1 cellular context compared by ENCODE assay signal in the genomic region with DNA sequence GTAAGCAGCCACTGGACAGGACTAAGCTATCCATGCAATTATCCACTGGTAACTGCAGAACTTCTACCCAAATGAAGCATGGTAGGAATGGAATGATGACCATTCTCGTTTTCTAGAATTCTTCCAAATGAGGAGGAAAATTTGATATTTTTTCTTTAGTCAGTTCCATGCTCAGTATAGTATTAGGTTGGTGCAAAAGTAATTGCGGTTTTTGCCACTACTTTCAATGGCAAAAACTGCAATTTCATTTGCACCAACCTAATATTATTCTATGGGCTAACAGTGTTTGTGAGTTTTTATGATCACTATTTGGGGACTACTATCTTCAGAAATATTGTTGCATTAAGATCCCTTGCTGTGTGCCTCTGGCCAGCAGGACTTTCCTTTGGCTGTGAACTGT.
A peak's percentile ranks its signal among the peaks of the same experiment; 100 is the strongest.
TF ChIP-seq lines count a peak whose summit lies in the region.

No MANE protein-coding gene starts in this region.

TF ChIP-seq in HepG2, 621 proteins besides CTCF, POLR2A, EP300 and RAD21 (continued from another document):
- TF ChIP-seq, protein P1, sequence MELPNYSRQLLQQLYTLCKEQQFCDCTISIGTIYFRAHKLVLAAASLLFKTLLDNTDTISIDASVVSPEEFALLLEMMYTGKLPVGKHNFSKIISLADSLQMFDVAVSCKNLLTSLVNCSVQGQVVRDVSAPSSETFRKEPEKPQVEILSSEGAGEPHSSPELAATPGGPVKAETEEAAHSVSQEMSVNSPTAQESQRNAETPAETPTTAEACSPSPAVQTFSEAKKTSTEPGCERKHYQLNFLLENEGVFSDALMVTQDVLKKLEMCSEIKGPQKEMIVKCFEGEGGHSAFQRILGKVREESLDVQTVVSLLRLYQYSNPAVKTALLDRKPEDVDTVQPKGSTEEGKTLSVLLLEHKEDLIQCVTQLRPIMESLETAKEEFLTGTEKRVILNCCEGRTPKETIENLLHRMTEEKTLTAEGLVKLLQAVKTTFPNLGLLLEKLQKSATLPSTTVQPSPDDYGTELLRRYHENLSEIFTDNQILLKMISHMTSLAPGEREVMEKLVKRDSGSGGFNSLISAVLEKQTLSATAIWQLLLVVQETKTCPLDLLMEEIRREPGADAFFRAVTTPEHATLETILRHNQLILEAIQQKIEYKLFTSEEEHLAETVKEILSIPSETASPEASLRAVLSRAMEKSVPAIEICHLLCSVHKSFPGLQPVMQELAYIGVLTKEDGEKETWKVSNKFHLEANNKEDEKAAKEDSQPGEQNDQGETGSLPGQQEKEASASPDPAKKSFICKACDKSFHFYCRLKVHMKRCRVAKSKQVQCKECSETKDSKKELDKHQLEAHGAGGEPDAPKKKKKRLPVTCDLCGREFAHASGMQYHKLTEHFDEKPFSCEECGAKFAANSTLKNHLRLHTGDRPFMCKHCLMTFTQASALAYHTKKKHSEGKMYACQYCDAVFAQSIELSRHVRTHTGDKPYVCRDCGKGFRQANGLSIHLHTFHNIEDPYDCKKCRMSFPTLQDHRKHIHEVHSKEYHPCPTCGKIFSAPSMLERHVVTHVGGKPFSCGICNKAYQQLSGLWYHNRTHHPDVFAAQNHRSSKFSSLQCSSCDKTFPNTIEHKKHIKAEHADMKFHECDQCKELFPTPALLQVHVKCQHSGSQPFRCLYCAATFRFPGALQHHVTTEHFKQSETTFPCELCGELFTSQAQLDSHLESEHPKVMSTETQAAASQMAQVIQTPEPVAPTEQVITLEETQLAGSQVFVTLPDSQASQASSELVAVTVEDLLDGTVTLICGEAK (IDR thresholded peaks at IDR 0.05), result peak; percentile 77
- TF ChIP-seq, protein P1 (CRISPR knock-in tag; IDR thresholded peaks at IDR 0.05), result no peak
